In the genomic region with DNA sequence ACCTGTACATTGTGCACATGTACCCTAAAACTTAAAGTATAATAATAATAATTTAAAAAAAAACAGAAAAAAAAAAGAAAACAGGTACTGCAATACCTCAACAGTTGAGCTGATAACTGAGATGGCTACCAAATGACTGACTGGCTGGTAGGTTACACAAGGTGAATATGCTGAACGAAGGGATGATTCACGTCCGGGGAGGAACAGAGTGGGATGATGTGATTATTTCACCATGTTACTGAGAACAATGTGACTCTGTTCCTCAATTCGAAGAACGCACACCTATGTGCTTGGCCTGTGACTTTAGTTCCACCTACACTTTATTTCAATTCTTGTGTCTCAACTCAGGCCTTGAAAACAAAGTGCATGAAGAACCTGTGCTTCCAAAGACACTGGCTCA, we compare ENCODE assay signal across 37 cellular contexts.
"Had no signal": no experiment of that assay in that cellular context is flagged by ENCODE, and none has a peak within 500 bp of the region (broad histone marks: within the 10 kb centered on the region; RNA-seq: fewer than 3 reads in every experiment).

No MANE protein-coding gene starts in this region.

- H3K9me3 Mint-ChIP-seq: activated CD4-positive, alpha-beta memory T cell treated with anti-CD3 and anti-CD28 coated beads, Interleukin-2, amount 10 ng/mL, durations not matched to agents 7 days and 5 days had no signal

- H3K4me1 Mint-ChIP-seq: activated B cell treated with CpG ODN at 0.5 μM for 24 hours; activated CD4-positive, alpha-beta memory T cell treated with anti-CD3 and anti-CD28 coated beads, Interleukin-2, amount 10 ng/mL, durations not matched to agents 7 days and 5 days; activated CD8-positive, alpha-beta memory T cell treated with anti-CD3 and anti-CD28 coated beads, Interleukin-2, amount 10 ng/mL, durations not matched to agents 7 days and 5 days; activated naive CD8-positive, alpha-beta T cell treated with anti-CD3 and anti-CD28 coated beads for 36 hours; central memory CD8-positive, alpha-beta T cell; T-cell; T-helper 17 cell had no signal

- H3K27ac ChIP-seq: brain microvascular endothelial cell, cardiac muscle cell, PC-9, RWPE1, VCaP had no signal

- H3K4me3 Mint-ChIP-seq: activated B cell treated with CpG ODN at 0.5 μM for 24 hours; activated CD4-positive, alpha-beta memory T cell treated with anti-CD3 and anti-CD28 coated beads, Interleukin-2, amount 10 ng/mL, durations not matched to agents 7 days and 5 days; activated CD8-positive, alpha-beta memory T cell treated with anti-CD3 and anti-CD28 coated beads, Interleukin-2, amount 10 ng/mL, durations not matched to agents 7 days and 5 days; activated naive CD8-positive, alpha-beta T cell treated with anti-CD3 and anti-CD28 coated beads for 36 hours; central memory CD8-positive, alpha-beta T cell; T-cell; T-helper 17 cell had no signal

- H3K36me3 Mint-ChIP-seq: activated CD8-positive, alpha-beta memory T cell treated with anti-CD3 and anti-CD28 coated beads, Interleukin-2, amount 10 ng/mL, durations not matched to agents 7 days and 5 days; activated naive CD8-positive, alpha-beta T cell treated with anti-CD3 and anti-CD28 coated beads for 36 hours; T-cell had no signal

- H2AFZ ChIP-seq: PC-9 had no signal

- FAIRE-seq: RCC 7860 had no signal

- H3K27me3 ChIP-seq: brain microvascular endothelial cell, cardiac muscle cell had no signal

- H3K4me3 ChIP-seq: cardiac muscle cell, PC-9 had no signal

- H3K27me3 Mint-ChIP-seq: activated B cell treated with CpG ODN at 0.5 μM for 24 hours; activated CD4-positive, alpha-beta memory T cell treated with anti-CD3 and anti-CD28 coated beads, Interleukin-2, amount 10 ng/mL, durations not matched to agents 7 days and 5 days; activated CD8-positive, alpha-beta memory T cell treated with anti-CD3 and anti-CD28 coated beads, Interleukin-2, amount 10 ng/mL, durations not matched to agents 7 days and 5 days; activated naive CD8-positive, alpha-beta T cell treated with anti-CD3 and anti-CD28 coated beads for 36 hours; central memory CD8-positive, alpha-beta T cell; T-cell; T-helper 17 cell had no signal

- ATAC-seq: activated CD8-positive, alpha-beta memory T cell treated with anti-CD3 and anti-CD28 coated beads, Interleukin-2, amount 10 ng/mL, durations not matched to agents 7 days and 5 days; Right ventricle myocardium inferior; SK-N-SH treated with all-trans-retinoic acid at 6 μM for 48 hours; T-cell; T-helper 17 cell had no signal

- H3K4me2 ChIP-seq: PC-9 had no signal

- H3K36me3 ChIP-seq: brain microvascular endothelial cell, cardiac muscle cell had no signal

- H3K27ac Mint-ChIP-seq: activated B cell treated with CpG ODN at 0.5 μM for 24 hours; activated CD4-positive, alpha-beta memory T cell treated with anti-CD3 and anti-CD28 coated beads, Interleukin-2, amount 10 ng/mL, durations not matched to agents 7 days and 5 days; activated CD8-positive, alpha-beta memory T cell treated with anti-CD3 and anti-CD28 coated beads, Interleukin-2, amount 10 ng/mL, durations not matched to agents 7 days and 5 days; activated naive CD8-positive, alpha-beta T cell treated with anti-CD3 and anti-CD28 coated beads for 36 hours; T-cell; T-helper 17 cell had no signal

- DNase-seq: activated B cell treated with CpG ODN at 0.5 μM for 24 hours; activated CD4-positive, alpha-beta memory T cell treated with anti-CD3 and anti-CD28 coated beads, Interleukin-2, amount 10 ng/mL, durations not matched to agents 7 days and 5 days; activated CD4-positive, alpha-beta T cell treated with anti-CD3 and anti-CD28 coated beads for 4 hours; activated CD4-positive, alpha-beta T cell treated with anti-CD3 and anti-CD28 coated beads, Interleukin-2, amount 50 U/mL, for 1 hour; activated CD4-positive, CD25-positive, alpha-beta regulatory T cell treated with anti-CD3 and anti-CD28 coated beads, Interleukin-2, amount 50 U/mL, for 72 hours; activated CD8-positive, alpha-beta memory T cell treated with anti-CD3 and anti-CD28 coated beads for 24 hours; activated CD8-positive, alpha-beta memory T cell treated with anti-CD3 and anti-CD28 coated beads, Interleukin-2, amount 10 ng/mL, durations not matched to agents 7 days and 5 days; activated CD8-positive, alpha-beta memory T cell treated with anti-CD3 and anti-CD28 coated beads, Interleukin-2, amount 50 U/mL, for 48 hours; activated effector memory CD4-positive, alpha-beta T cell treated with Interleukin-2 at 50 U/mL for 16 hours; activated naive CD4-positive, alpha-beta T cell treated with anti-CD3 and anti-CD28 coated beads, Interleukin-2, amount 50 U/mL, for 16 hours; activated naive CD8-positive, alpha-beta T cell treated with anti-CD3 and anti-CD28 coated beads for 36 hours; activated T-cell treated with anti-CD3 and anti-CD28 coated beads, Interleukin-2, amount 50 U/mL, for 48 hours; amniotic stem cell; aorta; brain microvascular endothelial cell; NCI-H1092 treated with DMSO at 0.1 percent for 48 hours; NCI-H1417; NCI-H146; NCI-H187; NCI-H2029 treated with DMSO at 0.1 percent for 48 hours; NCI-H2107; NCI-H2171; NCI-H510A; NCI-H526; NCI-H748 treated with DMSO at 0.1 percent for 48 hours; PC-9; SIG-M5; T-cell; T-helper 17 cell; T-helper 9 cell had no signal
